Comparison of ENCODE assay signal across 8 cellular contexts in genomic region chr2:26173596-26174482, GRCh38. TPM values are rescaled to one million over a fixed set of nuclear protein-coding genes. Genes with fewer than 3 reads are reported as not detected.
DNase-seq lines count a peak whose midpoint lies in the region; ATAC-seq and TF ChIP-seq lines count a peak whose summit lies in the region.

No MANE protein-coding gene starts in this region.

- intact Hi-C loops in CD4-positive, alpha-beta memory T cell (cut with micrococcal nuclease), result no loop called here

- POLR2A ChIA-PET in CD4-positive, alpha-beta memory T cell (lab: Charles Lee; ENCODE audit: partially characterized antibody), result interaction anchor here (1.8 to 2.1 kb wide), 2 partner anchors 11 kb away, joined by 11 read pairs; no protein-coding TSS in a partner anchor

- no peak overlapping the region for H3K27ac ChIP-seq in CD4-positive, alpha-beta memory T cell (ENCODE audit: low read depth, low read length)
- H3K27ac ChIP-seq in endodermal cell (ENCODE audit: low read depth, low read length) (peak overlapping the region; percentile 24), parathyroid adenoma (peak overlapping the region; percentile 98)

- H3K4me2 ChIP-seq in parathyroid adenoma (ENCODE audit: low read length), result peak overlapping the region; percentile 93

- CTCF ChIA-PET in CD4-positive, alpha-beta memory T cell (lab: Charles Lee; ENCODE audit: partially characterized antibody), result interaction anchor here (3.1 kb wide), 1 partner anchor 11 kb away, joined by 17 read pairs; no protein-coding TSS in a partner anchor

- H3K27me3 ChIP-seq in CD4-positive, alpha-beta memory T cell (ENCODE audit: insufficient read depth, low read length), result peaks cover 14% of the 10 kb centered on the region
- H3K27me3 ChIP-seq in endodermal cell (ENCODE audit: control insufficient read depth, insufficient read depth, low read length, poor library complexity, severe bottlenecking) (peaks cover 20% of the 10 kb centered on the region), parathyroid adenoma (ENCODE audit: control insufficient read depth, insufficient read depth, low read length) (no peaks in the 10 kb centered on the region)

- WGBS in endodermal cell (ENCODE audit: insufficient coverage in 1 of 2, insufficient read length in 1 of 2), 2 experiments, result 19 to 30% methylated on average over 16 to 56 of the region's 58 CpGs

- TF ChIP-seq CTCF in endodermal cell (conservative IDR thresholded peaks at IDR 0.05), result peak; percentile 22
- no peak for TF ChIP-seq CTCF in parathyroid adenoma (IDR thresholded peaks at IDR 0.05)

- H3K79me2 ChIP-seq in parathyroid adenoma, result peaks cover 32% of the 10 kb centered on the region

- ATAC-seq in HG03175 (IDR thresholded peaks at IDR 0.05; ENCODE audit: unreplicated experiment), result no peak

- H3K4me1 ChIP-seq in CD4-positive, alpha-beta memory T cell (ENCODE audit: insufficient read depth, low read length), result peaks cover 12% of the 10 kb centered on the region
- H3K4me1 ChIP-seq in endodermal cell (ENCODE audit: control insufficient read depth, insufficient read depth, low read length), result no peaks in the 10 kb centered on the region
- peaks cover 20% of the 10 kb centered on the region for H3K4me1 ChIP-seq in parathyroid adenoma

- H3K36me3 ChIP-seq in CD4-positive, alpha-beta memory T cell (ENCODE audit: insufficient read depth, low read length), result no peaks in the 10 kb centered on the region
- H3K36me3 ChIP-seq in endodermal cell (ENCODE audit: control insufficient read depth, insufficient read depth, low read length), result no peaks in the 10 kb centered on the region
- H3K36me3 ChIP-seq in parathyroid adenoma (ENCODE audit: control insufficient read depth, insufficient read depth, low read length), result no peaks in the 10 kb centered on the region

- no peak overlapping the region for H3K4me3 ChIP-seq in CD4-positive, alpha-beta memory T cell (ENCODE audit: low read length in 2 of 2)
- peak overlapping the region; percentile 73 for H3K4me3 ChIP-seq in endodermal cell (ENCODE audit: low read length)
- peak overlapping the region; percentile 58 for H3K4me3 ChIP-seq in parathyroid adenoma (ENCODE audit: low read depth, low read length)

- peaks cover 17 to 37% of the 10 kb centered on the region in 2 donors for H3K27me3 Mint-ChIP-seq in CD4-positive, alpha-beta memory T cell
- peaks cover 49% of the 10 kb centered on the region for H3K27me3 Mint-ChIP-seq in endodermal cell (ENCODE audit: insufficient read depth)

- no peak for DNase-seq in CD4-positive, alpha-beta memory T cell
- DNase-seq in NCI-H69 (lab: John Stamatoyannopoulos, UW), result peak; percentile 6
- DNase-seq in endodermal cell, result peak; percentile 73
- DNase-seq in effector CD8-positive, alpha-beta T cell (lab: John Stamatoyannopoulos, UW), result no peak
- DNase-seq in RKO (ENCODE audit: low spot score), result no peak
- DNase-seq in SW480 (ENCODE audit: low spot score), result no peak

- H3K27ac Mint-ChIP-seq in CD4-positive, alpha-beta memory T cell, result peak overlapping the region in 1 of 7 donors; percentile 46
- no peak overlapping the region for H3K27ac Mint-ChIP-seq in endodermal cell

- peaks cover 0 to 1% of the 10 kb centered on the region in 2 donors for H3K36me3 Mint-ChIP-seq in CD4-positive, alpha-beta memory T cell
- H3K36me3 Mint-ChIP-seq in endodermal cell (ENCODE audit: low read depth), result no peaks in the 10 kb centered on the region

- H3K9me3 Mint-ChIP-seq in CD4-positive, alpha-beta memory T cell, result no peaks in the 10 kb centered on the region
- H3K9me3 Mint-ChIP-seq in endodermal cell, result peaks cover 2% of the 10 kb centered on the region

- H3K4me1 Mint-ChIP-seq in CD4-positive, alpha-beta memory T cell, result peaks cover 3 to 19% (median 13%) of the 10 kb centered on the region in 4 donors
- peaks cover 3% of the 10 kb centered on the region for H3K4me1 Mint-ChIP-seq in endodermal cell

- H2AFZ ChIP-seq in parathyroid adenoma, result peak overlapping the region; percentile 77

- no peaks in the 10 kb centered on the region for H3K9me3 ChIP-seq in CD4-positive, alpha-beta memory T cell (ENCODE audit: control insufficient read depth in 1 of 2, low read length in 2 of 2)
- H3K9me3 ChIP-seq in endodermal cell (ENCODE audit: control insufficient read depth, low read length) (no peaks in the 10 kb centered on the region), parathyroid adenoma (ENCODE audit: control insufficient read depth, low read length) (no peaks in the 10 kb centered on the region)

- H3K4me3 Mint-ChIP-seq in CD4-positive, alpha-beta memory T cell, result peak overlapping the region; percentile 67 to 91 (median 77)
- peak overlapping the region; percentile 48 for H3K4me3 Mint-ChIP-seq in endodermal cell

- peak overlapping the region; percentile 15 for H3K9ac ChIP-seq in endodermal cell (ENCODE audit: extremely low read depth, low read length, poor library complexity, severe bottlenecking)
- peak overlapping the region; percentile 97 for H3K9ac ChIP-seq in parathyroid adenoma

RNA-seq across cellular contexts. Expression of gene GAREM2, which starts 1.0 kb away (rescaled TPM):
- 1 to 10 TPM; 3.2 to 3.6 TPM for total RNA-seq in CD4-positive, alpha-beta memory T cell
- polyA plus RNA-seq in CD4-positive, alpha-beta memory T cell, result 1 to 10 TPM in 1 of 2 donors, under 1 TPM in 1; 0.14 to 2.3 TPM
- 1 to 10 TPM; 6.0 to 8.1 TPM for total RNA-seq in endodermal cell
- 31.1 TPM for polyA plus RNA-seq in endodermal cell (2013, experiment 1 of 2)
- 25.1 TPM for polyA plus RNA-seq in endodermal cell (2013, experiment 2 of 2)

Comparison
In these comparisons a context has a peak if more than half of its experiments do, and no peak if none do; other contexts are left out.
1. DNase-seq: peak in NCI-H69 (single experiment) and endodermal cell (single experiment); none in CD4-positive, alpha-beta memory T cell (0 of 5), effector CD8-positive, alpha-beta T cell (single experiment), RKO (single experiment) and SW480 (single experiment).
2. H3K4me3 ChIP-seq: peak in endodermal cell (single experiment) and parathyroid adenoma (single experiment); none in CD4-positive, alpha-beta memory T cell (0 of 2).